Comparison of ENCODE assay signal across 1 cellular context in the genomic region with DNA sequence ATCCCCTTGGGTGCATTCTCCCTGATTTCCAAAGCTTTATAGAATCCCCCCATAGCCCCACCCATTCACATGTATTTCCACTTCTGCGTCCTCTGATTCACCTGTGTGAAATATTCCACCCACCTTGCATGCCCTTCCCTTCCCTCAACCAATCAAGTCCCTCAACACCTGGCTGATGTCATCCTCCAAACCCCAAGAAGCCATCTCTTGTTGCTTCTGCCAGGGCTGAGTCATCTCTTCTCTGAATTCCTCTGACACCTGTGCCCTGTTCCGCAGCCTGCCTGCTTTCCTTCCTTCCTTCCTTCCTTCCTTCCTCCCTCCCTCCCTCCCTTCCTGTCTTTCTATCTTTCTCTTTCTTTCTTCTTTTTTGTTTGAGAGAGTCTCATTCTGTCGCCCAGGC.
TF ChIP-seq lines count a peak whose summit lies in the region.

No MANE protein-coding gene starts in this region.

TF ChIP-seq in HEK293, 187 proteins besides CTCF, POLR2A, EP300 and RAD21 (continued from another document):
- TF ChIP-seq, protein P1, sequence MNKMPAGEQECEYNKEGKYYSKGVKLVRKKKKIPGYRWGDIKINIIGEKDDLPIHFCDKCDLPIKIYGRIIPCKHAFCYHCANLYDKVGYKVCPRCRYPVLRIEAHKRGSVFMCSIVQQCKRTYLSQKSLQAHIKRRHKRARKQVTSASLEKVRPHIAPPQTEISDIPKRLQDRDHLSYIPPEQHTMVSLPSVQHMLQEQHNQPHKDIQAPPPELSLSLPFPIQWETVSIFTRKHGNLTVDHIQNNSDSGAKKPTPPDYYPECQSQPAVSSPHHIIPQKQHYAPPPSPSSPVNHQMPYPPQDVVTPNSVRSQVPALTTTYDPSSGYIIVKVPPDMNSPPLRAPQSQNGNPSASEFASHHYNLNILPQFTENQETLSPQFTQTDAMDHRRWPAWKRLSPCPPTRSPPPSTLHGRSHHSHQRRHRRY (tag by site-specific recombination; IDR thresholded peaks at IDR 0.05), result no peak
- TF ChIP-seq ZNF18 (tag by site-specific recombination; IDR thresholded peaks at IDR 0.05) (no peak), ZNF747 (tag by site-specific recombination; IDR thresholded peaks at IDR 0.05) (no peak)
